ENCODE assay signal across 8 cellular contexts in the genomic region with DNA sequence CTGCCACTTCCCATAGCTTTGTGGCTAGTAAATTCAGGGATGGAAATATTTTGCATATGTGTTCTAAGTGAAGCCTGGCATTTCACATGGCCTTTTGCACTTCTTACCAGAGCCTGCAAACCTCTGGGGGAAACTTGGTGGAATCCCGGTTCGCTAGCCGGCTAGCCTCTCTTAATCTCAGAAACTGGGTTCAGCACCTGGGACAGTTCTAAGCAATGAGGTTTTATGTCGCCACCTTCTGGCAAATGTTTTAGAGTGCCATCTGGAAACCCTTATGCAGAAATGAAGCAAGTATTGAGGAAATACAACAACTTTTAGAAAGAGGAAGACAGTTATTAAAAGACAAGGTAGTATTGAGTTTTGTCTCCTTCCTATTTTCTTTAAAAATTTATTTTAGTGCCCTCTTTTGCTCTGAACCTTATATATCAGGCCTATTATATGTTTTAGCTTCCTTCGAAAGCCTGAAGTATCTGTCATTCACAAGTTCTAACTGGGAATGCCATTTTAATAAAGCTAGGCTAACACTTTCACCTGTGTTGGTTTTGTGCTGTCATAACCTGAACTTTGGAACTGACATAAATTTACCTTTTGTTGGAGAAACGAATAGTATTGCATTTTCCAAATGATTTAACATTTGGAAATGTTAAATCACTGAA. TPM values are rescaled to one million over a fixed set of nuclear protein-coding genes. Genes with fewer than 3 reads are reported as not detected.
DNase-seq lines count a peak whose midpoint lies in the region; ATAC-seq and TF ChIP-seq lines count a peak whose summit lies in the region.

No MANE protein-coding gene starts in this region.

- peak; percentile 60 for TF ChIP-seq CTCF in GM12864 (IDR thresholded peaks at IDR 0.05; ENCODE audit: low read depth, low read length, missing control alignments)
- peak; percentile 64 for TF ChIP-seq CTCF in fibroblast of the aortic adventitia (IDR thresholded peaks at IDR 0.05; ENCODE audit: insufficient read depth, low read length)

- DNase-seq in AG08395 (ENCODE audit: low spot score) (peak; percentile 52), GM12864 (ENCODE audit: low read depth) (peak; percentile 25), MV-4-11 (lab: John Stamatoyannopoulos, UW) (peak; percentile 78), fibroblast of the aortic adventitia (ENCODE audit: low read depth) (peak; percentile 79), pulmonary artery endothelial cell (ENCODE audit: low read depth, low spot score) (peak; percentile 10)

- peak; percentile 59 for ATAC-seq in HG02571 (IDR thresholded peaks at IDR 0.05; ENCODE audit: unreplicated experiment)
- peak; percentile 89 for ATAC-seq in SK-N-SH treated with all-trans-retinoic acid at 6 μM for 48 hours
- no peak for ATAC-seq in HG02970 (IDR thresholded peaks at IDR 0.05; ENCODE audit: low FRiP score, unreplicated experiment)

- H3K4me3 ChIP-seq in GM12864 (ENCODE audit: low read depth, low read length) (no peak overlapping the region), fibroblast of the aortic adventitia (ENCODE audit: low read depth, low read length) (no peak overlapping the region)

TF ChIP-seq in SK-N-SH treated with all-trans-retinoic acid at 6 μM for 48 hours, 23 proteins besides CTCF, POLR2A, EP300 and RAD21:
- TF ChIP-seq ZFP3 (CRISPR knock-in tag; IDR thresholded peaks at IDR 0.05) (0 out of 2 replicates have a peak, but pooled peaks have one; percentile 40), CSDC2 (CRISPR knock-in tag; IDR thresholded peaks at IDR 0.05) (peak; percentile 72; the same call in 1 of the 2 replicates), ESRRG (CRISPR knock-in tag; IDR thresholded peaks at IDR 0.05) (no peak), SNAI2 (CRISPR knock-in tag; IDR thresholded peaks at IDR 0.05) (peak; percentile 72; the same call in 1 of the 2 replicates), RARB (CRISPR knock-in tag; IDR thresholded peaks at IDR 0.05) (no peak), PPARA (CRISPR knock-in tag; IDR thresholded peaks at IDR 0.05; ENCODE audit: borderline replicate concordance) (0 out of 2 replicates have a peak, but pooled peaks have one; percentile 61)

RNA-seq across cellular contexts. Expression of a gene that starts 1.0 kb away (rescaled TPM):
- total RNA-seq in fibroblast of the aortic adventitia (ENCODE audit: low replicate concordance) (not detected in 2 replicates), pulmonary artery endothelial cell (not detected in 2 replicates)

Comparison
In these comparisons a context has a peak if more than half of its experiments do, and no peak if none do; other contexts are left out.
1. DNase-seq: peak in every context shown above with its lines; median percentile 79 in fibroblast of the aortic adventitia; 78 in MV-4-11; 52 in AG08395; 25 in GM12864; 10 in pulmonary artery endothelial cell.